ENCODE assay signal across 27 cellular contexts in genomic region chr16:81498351-81498750, GRCh38. TPM values are rescaled to one million over a fixed set of nuclear protein-coding genes. Genes with fewer than 3 reads are reported as not detected.
DNase-seq lines count a peak whose midpoint lies in the region; ATAC-seq, FAIRE-seq and TF ChIP-seq lines count a peak whose summit lies in the region.
"Had no signal": no experiment of that assay in that cellular context is flagged by ENCODE, and none has a peak within 500 bp of the region (broad histone marks: within the 10 kb centered on the region; RNA-seq: fewer than 3 reads in every experiment).

No MANE protein-coding gene starts in this region.

- peaks cover 87% of the 10 kb centered on the region for H3K79me2 ChIP-seq in mammary epithelial cell (ENCODE audit: insufficient read depth, low read length)

- H3K36me3 Mint-ChIP-seq in MCF 10A (ENCODE audit: insufficient read depth, unreplicated experiment), result peaks cover 12% of the 10 kb centered on the region
- H3K36me3 Mint-ChIP-seq in central memory CD8-positive, alpha-beta T cell (ENCODE audit: insufficient read depth), result peaks cover 9% of the 10 kb centered on the region
- H3K36me3 Mint-ChIP-seq in naive thymus-derived CD4-positive, alpha-beta T cell, result peaks cover 0 to 3% (median 0%) of the 10 kb centered on the region in 5 donors
- H3K36me3 Mint-ChIP-seq: activated CD8-positive, alpha-beta memory T cell treated with anti-CD3 and anti-CD28 coated beads, Interleukin-2, amount 10 ng/mL, durations not matched to agents 7 days and 5 days; neural progenitor cell had no signal

- POLR2A ChIA-PET in MCF 10A (lab: Yijun Ruan, JAX), result interaction anchor here (0.7 to 1.6 kb wide), 3 partner anchors 28 to 52 kb away, joined by 3 to 14 read pairs (median 6); no protein-coding TSS in a partner anchor
- POLR2A ChIA-PET in naive thymus-derived CD4-positive, alpha-beta T cell (lab: Charles Lee), result no interaction called here

- in situ Hi-C loops in mammary epithelial cell (cut with MboI; ENCODE audit: low sequenced_read_pairs in 2 of 2), result no loop called here

- no peaks in the 10 kb centered on the region for H4K20me1 ChIP-seq in mammary epithelial cell (ENCODE audit: insufficient read depth, low read length)

- no peak overlapping the region for H3K4me3 Mint-ChIP-seq in MCF 10A (ENCODE audit: unreplicated experiment)
- H3K4me3 Mint-ChIP-seq in central memory CD8-positive, alpha-beta T cell, result no peak overlapping the region
- H3K4me3 Mint-ChIP-seq in naive thymus-derived CD4-positive, alpha-beta T cell, result peak overlapping the region in 5 of 10 donors; percentile 6 to 41 (median 35)
- H3K4me3 Mint-ChIP-seq: activated CD8-positive, alpha-beta memory T cell treated with anti-CD3 and anti-CD28 coated beads, Interleukin-2, amount 10 ng/mL, durations not matched to agents 7 days and 5 days; neural progenitor cell had no signal

- no peak for TF ChIP-seq CTCF in mammary epithelial cell (conservative IDR thresholded peaks at IDR 0.05 in 1 of 2, IDR thresholded peaks at IDR 0.05 in 1 of 2; ENCODE audit: extremely low read depth in 1 of 2, insufficient read depth in 1 of 2, low read depth in 1 of 2, low read length in 2 of 2)
- TF ChIP-seq CTCF in MCF 10A (IDR thresholded peaks at IDR 0.05; ENCODE audit: unreplicated experiment), result no peak
- no peak for TF ChIP-seq CTCF in thyroid gland (IDR thresholded peaks at IDR 0.05)

- 98% methylated on average over 6 of the region's 11 CpGs for whole genome bisulfite sequencing in mammary epithelial cell (ENCODE audit: low coverage, missing lambda C conversion rate)
- WGBS in thyroid gland, 2 donors, result 80 to 94% methylated on average over 8 to 11 of the region's 11 CpGs

- H3K9me3 ChIP-seq in mammary epithelial cell (replicated peaks; ENCODE audit: insufficient read depth, low read length) (no peaks in the 10 kb centered on the region), thyroid gland (no peaks in the 10 kb centered on the region)
- H3K9me3 ChIP-seq in naive thymus-derived CD4-positive, alpha-beta T cell (ENCODE audit: control insufficient read depth in 2 of 3, low read length in 3 of 3), result no peaks in the 10 kb centered on the region
- H3K9me3 ChIP-seq: Caco-2, heart left ventricle, testis had no signal

- ATAC-seq in central memory CD8-positive, alpha-beta T cell (replicated peaks; ENCODE audit: extremely low read depth, poor library complexity, severe bottlenecking), result no peak
- ATAC-seq in naive thymus-derived CD4-positive, alpha-beta T cell, result no peak
- no peak for ATAC-seq in HG03571 (IDR thresholded peaks at IDR 0.05; ENCODE audit: unreplicated experiment)
- ATAC-seq: activated CD8-positive, alpha-beta memory T cell treated with anti-CD3 and anti-CD28 coated beads, Interleukin-2, amount 10 ng/mL, durations not matched to agents 7 days and 5 days; stimulated activated naive CD8-positive, alpha-beta T cell treated with anti-CD3 and anti-CD28 coated beads, Interleukin-15, Interleukin-2, amounts not matched to agents 100 U/mL and 50 U/mL, for 24 hours had no signal

- peak overlapping the region; percentile 39 for H3K9ac ChIP-seq in mammary epithelial cell (ENCODE audit: insufficient read depth, low read length)
- H3K9ac ChIP-seq: KMS-11, neural progenitor cell had no signal

- no peak overlapping the region for H2AFZ ChIP-seq in mammary epithelial cell (ENCODE audit: low read depth, low read length)
- H2AFZ ChIP-seq: neural progenitor cell had no signal

- no peaks in the 10 kb centered on the region for H3K27me3 Mint-ChIP-seq in MCF 10A (ENCODE audit: insufficient read depth, unreplicated experiment)
- no peaks in the 10 kb centered on the region for H3K27me3 Mint-ChIP-seq in central memory CD8-positive, alpha-beta T cell
- H3K27me3 Mint-ChIP-seq in naive thymus-derived CD4-positive, alpha-beta T cell, result no peaks in the 10 kb centered on the region
- H3K27me3 Mint-ChIP-seq: activated CD8-positive, alpha-beta memory T cell treated with anti-CD3 and anti-CD28 coated beads, Interleukin-2, amount 10 ng/mL, durations not matched to agents 7 days and 5 days had no signal

- dilution Hi-C loops in mammary epithelial cell (cut with HindIII; ENCODE audit: low sequenced_read_pairs), result no loop called here

- H3K27me3 ChIP-seq in mammary epithelial cell (ENCODE audit: insufficient read depth, low read length), result no peaks in the 10 kb centered on the region
- no peaks in the 10 kb centered on the region for H3K27me3 ChIP-seq in naive thymus-derived CD4-positive, alpha-beta T cell (ENCODE audit: control insufficient read depth in 2 of 2, insufficient read depth in 2 of 2, low read length in 2 of 2)
- no peaks in the 10 kb centered on the region for H3K27me3 ChIP-seq in thyroid gland
- H3K27me3 ChIP-seq: heart left ventricle, neural progenitor cell, testis had no signal

- no peak overlapping the region for H3K27ac Mint-ChIP-seq in MCF 10A (ENCODE audit: low read depth, unreplicated experiment)
- H3K27ac Mint-ChIP-seq in central memory CD8-positive, alpha-beta T cell (ENCODE audit: low read depth), result peak overlapping the region; percentile 36
- peak overlapping the region in 7 of 9 donors; percentile 11 to 86 (median 38) for H3K27ac Mint-ChIP-seq in naive thymus-derived CD4-positive, alpha-beta T cell

- H3K9me3 Mint-ChIP-seq in MCF 10A (ENCODE audit: unreplicated experiment), result no peaks in the 10 kb centered on the region
- no peaks in the 10 kb centered on the region for H3K9me3 Mint-ChIP-seq in central memory CD8-positive, alpha-beta T cell
- H3K9me3 Mint-ChIP-seq in naive thymus-derived CD4-positive, alpha-beta T cell, result no peaks in the 10 kb centered on the region
- H3K9me3 Mint-ChIP-seq: neural progenitor cell had no signal

- H3K4me3 ChIP-seq in mammary epithelial cell (replicated peaks in 1 of 3; ENCODE audit: insufficient read depth in 1 of 3, low read depth in 2 of 3, low read length in 3 of 3), result no peak overlapping the region
- H3K4me3 ChIP-seq in naive thymus-derived CD4-positive, alpha-beta T cell (ENCODE audit: low read length), result no peak overlapping the region
- H3K4me3 ChIP-seq in thyroid gland (replicated peaks in 1 of 3), result no peak overlapping the region
- H3K4me3 ChIP-seq: heart left ventricle, lung, neural progenitor cell, testis had no signal

- no peak for TF ChIP-seq POLR2A in thyroid gland (IDR thresholded peaks at IDR 0.05)

- no TSS peak for BruUV-seq in mammary epithelial cell (replicated peaks; lab: Mats Ljungman, UMichigan)
- no TSS peak for BruUV-seq in MCF 10A (replicated peaks; lab: Mats Ljungman, UMichigan)

- H3K4me1 Mint-ChIP-seq in MCF 10A (ENCODE audit: insufficient read depth, unreplicated experiment), result peaks cover 45% of the 10 kb centered on the region
- H3K4me1 Mint-ChIP-seq in central memory CD8-positive, alpha-beta T cell, result peaks cover 47% of the 10 kb centered on the region
- peaks cover 39 to 65% (median 60%) of the 10 kb centered on the region in 7 donors for H3K4me1 Mint-ChIP-seq in naive thymus-derived CD4-positive, alpha-beta T cell

- no peak for FAIRE-seq in GM19239 (lab: Jason Lieb, UNC)
- FAIRE-seq: A204.1 had no signal

- peak overlapping the region; percentile 79 for H3K4me2 ChIP-seq in mammary epithelial cell (ENCODE audit: insufficient read depth, low read depth, low read length)
- H3K4me2 ChIP-seq: KMS-11, neural progenitor cell had no signal

- DNase-seq in mammary epithelial cell (no peak), MCF 10A (ENCODE audit: unreplicated experiment) (no peak), thyroid gland (no peak), GM19239 (ENCODE audit: insufficient read length, low spot score) (no peak), GDM1 (lab: John Stamatoyannopoulos, UW) (no peak)
- DNase-seq in central memory CD8-positive, alpha-beta T cell (ENCODE audit: low spot score in 2 of 2), result no peak
- no peak for DNase-seq in naive thymus-derived CD4-positive, alpha-beta T cell
- DNase-seq: activated CD4-positive, alpha-beta T cell treated with anti-CD3 and anti-CD28 coated beads for 4 hours; activated CD8-positive, alpha-beta memory T cell treated with anti-CD3 and anti-CD28 coated beads, Interleukin-2, amount 10 ng/mL, durations not matched to agents 7 days and 5 days; activated naive CD4-positive, alpha-beta T cell; activated T-cell treated with anti-CD3 and anti-CD28 coated beads, Interleukin-2, amount 50 U/mL, for 48 hours; Caco-2; DMS79; GF-D8; NCI-H1436 treated with DMSO at 0.1 percent for 48 hours; NCI-H345; NCI-H774; RPMI8226; stimulated activated CD4-positive, alpha-beta T cell treated with anti-CD3 and anti-CD28 coated beads, Interleukin-4, amount 100 ng/mL, for 4 hours; stimulated activated naive CD8-positive, alpha-beta T cell treated with anti-CD3 and anti-CD28 coated beads, Interleukin-15, Interleukin-2, amounts not matched to agents 100 U/mL and 50 U/mL, for 24 hours; testis had no signal

- no peaks in the 10 kb centered on the region for H3K36me3 ChIP-seq in mammary epithelial cell (ENCODE audit: insufficient read depth, low read length)
- no peaks in the 10 kb centered on the region for H3K36me3 ChIP-seq in naive thymus-derived CD4-positive, alpha-beta T cell (ENCODE audit: control insufficient read depth in 2 of 3, insufficient read depth in 3 of 3, low read length in 3 of 3)
- no peaks in the 10 kb centered on the region for H3K36me3 ChIP-seq in thyroid gland
- H3K36me3 ChIP-seq: heart left ventricle, neural progenitor cell had no signal

- peaks cover 71% of the 10 kb centered on the region for H3K4me1 ChIP-seq in mammary epithelial cell (ENCODE audit: insufficient read depth, low read length)
- peaks cover 0 to 9% of the 10 kb centered on the region in 2 donors for H3K4me1 ChIP-seq in naive thymus-derived CD4-positive, alpha-beta T cell (ENCODE audit: control insufficient read depth in 2 of 2, insufficient read depth in 2 of 2, low read length in 2 of 2)
- H3K4me1 ChIP-seq in thyroid gland, result peaks cover 12 to 42% of the 10 kb centered on the region in 2 donors
- H3K4me1 ChIP-seq: neural progenitor cell had no signal

- peak overlapping the region; percentile 56 for H3K27ac ChIP-seq in mammary epithelial cell (ENCODE audit: insufficient read depth, low read depth, low read length)
- no peak overlapping the region for H3K27ac ChIP-seq in naive thymus-derived CD4-positive, alpha-beta T cell (ENCODE audit: low read depth, low read length)
- no peak overlapping the region for H3K27ac ChIP-seq in thyroid gland
- H3K27ac ChIP-seq: KMS-11, neural progenitor cell, testis had no signal

- intact Hi-C loops in mammary epithelial cell (cut with micrococcal nuclease), result no loop called here
- intact Hi-C loops in MCF 10A (cut with micrococcal nuclease), result no loop called here
- intact Hi-C loops in naive thymus-derived CD4-positive, alpha-beta T cell (cut with micrococcal nuclease), result no loop called here
- intact Hi-C loops in thyroid gland (cut with DNase I), result no loop called here

- CTCF ChIA-PET in mammary epithelial cell (lab: Charles Lee; ENCODE audit: low non-redundant PET) (no interaction called here), MCF 10A (lab: Yijun Ruan, JAX) (interaction anchor here (1.4 kb wide), 1 partner anchor 125 kb away, joined by 3 read pairs; no protein-coding TSS in a partner anchor)
- CTCF ChIA-PET in naive thymus-derived CD4-positive, alpha-beta T cell (lab: Charles Lee), result no interaction called here

RNA-seq across cellular contexts. Expression of gene CMIP, which starts 53.7 kb away (rescaled TPM):
- 10 to 100 TPM; 44.5 to 98.5 TPM for total RNA-seq in mammary epithelial cell
- polyA plus RNA-seq in mammary epithelial cell, result 15.7 TPM
- 61.9 TPM for polyA minus RNA-seq in mammary epithelial cell
- 44.3 and 53.6 TPM in 2 replicates for total RNA-seq in MCF 10A (2022)
- 10 to 100 TPM; 28.9 to 75.4 (median 38.2) TPM for total RNA-seq in naive thymus-derived CD4-positive, alpha-beta T cell
- polyA plus RNA-seq in naive thymus-derived CD4-positive, alpha-beta T cell, result under 1 TPM; 0.66 to 0.92 TPM
- 10 to 100 TPM; 15.5 to 65.9 (median 20.2) TPM for total RNA-seq in thyroid gland
